In genomic region chr20:1338801-1339200, GRCh38 we compare ENCODE assay signal across 18 cellular contexts.
"Had no signal": no experiment of that assay in that cellular context is flagged by ENCODE, and none has a peak within 500 bp of the region (broad histone marks: within the 10 kb centered on the region; RNA-seq: fewer than 3 reads in every experiment).

No MANE protein-coding gene starts in this region.

- H3K27me3 ChIP-seq: body of pancreas, colonic mucosa had no signal

- H3K9me3 Mint-ChIP-seq: activated B cell treated with CpG ODN at 0.5 μM for 24 hours; activated CD4-positive, alpha-beta memory T cell treated with anti-CD3 and anti-CD28 coated beads, Interleukin-2, amount 10 ng/mL, durations not matched to agents 7 days and 5 days; activated naive CD8-positive, alpha-beta T cell treated with anti-CD3 and anti-CD28 coated beads, Interleukin-2, amount 10 ng/mL, durations not matched to agents 7 days and 5 days; activated T-cell treated with anti-CD3 and anti-CD28 coated beads, Interleukin-2, amount 50 U/mL, for 24 hours; activated T-helper 2 cell treated with anti-CD3 and anti-CD28 coated beads, Interferon-gamma antibody, Interleukin-2, Interleukin-4, amounts not matched to agents 10 μg/mL and 5 μg/mL and 100 μg/mL, durations not matched to agents 14 hours and 24 hours and 36 hours; central memory CD8-positive, alpha-beta T cell; immature natural killer cell; natural killer cell treated with Interleukin-12 subunit alpha and Interleukin-12 subunit beta and Interleukin-15 and Interleukin-18, amount 100 ng/mL, for 72 hours; stimulated activated naive CD8-positive, alpha-beta T cell treated with anti-CD3 and anti-CD28 coated beads, Interleukin-15, amount 100 ng/mL, for 72 hours had no signal

- H3K4me1 ChIP-seq: colonic mucosa had no signal

- H3K27me3 Mint-ChIP-seq: activated B cell treated with CpG ODN at 0.5 μM for 24 hours; activated CD4-positive, alpha-beta memory T cell treated with anti-CD3 and anti-CD28 coated beads, Interleukin-2, amount 10 ng/mL, durations not matched to agents 7 days and 5 days; activated naive CD8-positive, alpha-beta T cell treated with anti-CD3 and anti-CD28 coated beads, Interleukin-2, amount 10 ng/mL, durations not matched to agents 7 days and 5 days; activated T-cell treated with anti-CD3 and anti-CD28 coated beads, Interleukin-2, amount 50 U/mL, for 24 hours; central memory CD8-positive, alpha-beta T cell; natural killer cell treated with Interleukin-12 subunit alpha and Interleukin-12 subunit beta and Interleukin-15 and Interleukin-18, amount 100 ng/mL, for 72 hours; stimulated activated naive CD8-positive, alpha-beta T cell treated with anti-CD3 and anti-CD28 coated beads, Interleukin-15, amount 100 ng/mL, for 72 hours had no signal

- H3K27ac Mint-ChIP-seq: activated B cell treated with CpG ODN at 0.5 μM for 24 hours; activated CD4-positive, alpha-beta memory T cell treated with anti-CD3 and anti-CD28 coated beads, Interleukin-2, amount 10 ng/mL, durations not matched to agents 7 days and 5 days; activated naive CD8-positive, alpha-beta T cell treated with anti-CD3 and anti-CD28 coated beads, Interleukin-2, amount 10 ng/mL, durations not matched to agents 7 days and 5 days; activated T-cell treated with anti-CD3 and anti-CD28 coated beads, Interleukin-2, amount 50 U/mL, for 24 hours; activated T-helper 2 cell treated with anti-CD3 and anti-CD28 coated beads, Interferon-gamma antibody, Interleukin-2, Interleukin-4, amounts not matched to agents 10 μg/mL and 5 μg/mL and 100 μg/mL, durations not matched to agents 14 hours and 24 hours and 36 hours; immature natural killer cell; natural killer cell treated with Interleukin-12 subunit alpha and Interleukin-12 subunit beta and Interleukin-15 and Interleukin-18, amount 100 ng/mL, for 72 hours; stimulated activated naive CD8-positive, alpha-beta T cell treated with anti-CD3 and anti-CD28 coated beads, Interleukin-15, amount 100 ng/mL, for 72 hours had no signal

- H3K4me3 Mint-ChIP-seq: activated B cell treated with CpG ODN at 0.5 μM for 24 hours; activated CD4-positive, alpha-beta memory T cell treated with anti-CD3 and anti-CD28 coated beads, Interleukin-2, amount 10 ng/mL, durations not matched to agents 7 days and 5 days; activated naive CD8-positive, alpha-beta T cell treated with anti-CD3 and anti-CD28 coated beads, Interleukin-2, amount 10 ng/mL, durations not matched to agents 7 days and 5 days; activated T-cell treated with anti-CD3 and anti-CD28 coated beads, Interleukin-2, amount 50 U/mL, for 24 hours; central memory CD8-positive, alpha-beta T cell; immature natural killer cell; natural killer cell treated with Interleukin-12 subunit alpha and Interleukin-12 subunit beta and Interleukin-15 and Interleukin-18, amount 100 ng/mL, for 72 hours; stimulated activated naive CD8-positive, alpha-beta T cell treated with anti-CD3 and anti-CD28 coated beads, Interleukin-15, amount 100 ng/mL, for 72 hours had no signal

- DNase-seq: activated CD4-positive, alpha-beta T cell treated with anti-CD3 and anti-CD28 coated beads for 4 hours; activated naive CD4-positive, alpha-beta T cell treated with Interleukin-2 at 50 U/mL for 16 hours; activated naive CD8-positive, alpha-beta T cell treated with anti-CD3 and anti-CD28 coated beads, Interleukin-2, amount 10 ng/mL, durations not matched to agents 7 days and 5 days; activated T-cell treated with anti-CD3 and anti-CD28 coated beads, Interleukin-2, amount 50 U/mL, for 24 hours; amygdala; body of pancreas; colonic mucosa; immature natural killer cell; kidney glomerular epithelial cell; posterior cingulate gyrus; stimulated activated naive CD8-positive, alpha-beta T cell treated with anti-CD3 and anti-CD28 coated beads, Interleukin-15, amount 100 ng/mL, for 72 hours had no signal

- H3K27ac ChIP-seq: body of pancreas, colonic mucosa, SK-N-MC, thoracic aorta had no signal

- ATAC-seq: body of pancreas; natural killer cell treated with Interleukin-12 subunit alpha and Interleukin-12 subunit beta and Interleukin-15 and Interleukin-18, amount 100 ng/mL, for 72 hours; stimulated activated naive CD8-positive, alpha-beta T cell treated with anti-CD3 and anti-CD28 coated beads, Interleukin-15, amount 100 ng/mL, for 72 hours had no signal

- H3K36me3 Mint-ChIP-seq: immature natural killer cell; natural killer cell treated with Interleukin-12 subunit alpha and Interleukin-12 subunit beta and Interleukin-15 and Interleukin-18, amount 100 ng/mL, for 72 hours had no signal

- H3K36me3 ChIP-seq: colonic mucosa, thoracic aorta had no signal

- H3K4me3 ChIP-seq: body of pancreas, colonic mucosa, SK-N-MC, thoracic aorta had no signal

- H3K9me3 ChIP-seq: body of pancreas, colonic mucosa, thoracic aorta had no signal
